8 cellular contexts compared by ENCODE assay signal in genomic region chr2:196242131-196242620, GRCh38.
DNase-seq lines count a peak whose midpoint lies in the region; ATAC-seq and TF ChIP-seq lines count a peak whose summit lies in the region.

No MANE protein-coding gene starts in this region.

- peaks cover 52 to 55% of the 10 kb centered on the region in 2 donors for H3K4me1 ChIP-seq in naive thymus-derived CD4-positive, alpha-beta T cell (ENCODE audit: control insufficient read depth in 2 of 2, insufficient read depth in 2 of 2, low read length in 2 of 2)
- H3K4me1 ChIP-seq in Caco-2, result peaks cover 18% of the 10 kb centered on the region

- POLR2A ChIA-PET in naive thymus-derived CD4-positive, alpha-beta T cell (lab: Charles Lee), result interaction anchor here (0.6 to 13.6 kb wide), 11 partner anchors 8 to 93 kb away, joined by 3 to 215 read pairs (median 6); partner anchors contain the start of gene STK17B
- POLR2A ChIA-PET in Caco-2 (lab: Charles Lee), result no interaction called here

- no peak overlapping the region for H3K4me3 ChIP-seq in GM06990 (replicated peaks; ENCODE audit: low read depth, low read length)
- no peak overlapping the region for H3K4me3 ChIP-seq in HL-60 (replicated peaks; ENCODE audit: insufficient read depth, low read length)
- no peak overlapping the region for H3K4me3 ChIP-seq in naive thymus-derived CD4-positive, alpha-beta T cell (ENCODE audit: low read length)
- no peak overlapping the region for H3K4me3 ChIP-seq in Caco-2 (ENCODE audit: low read depth, low read length)

- H3K36me3 ChIP-seq in GM06990 (ENCODE audit: control insufficient read depth, insufficient read depth, low read length), result no peaks in the 10 kb centered on the region
- no peaks in the 10 kb centered on the region for H3K36me3 ChIP-seq in naive thymus-derived CD4-positive, alpha-beta T cell (ENCODE audit: control insufficient read depth in 2 of 3, insufficient read depth in 3 of 3, low read length in 3 of 3)
- H3K36me3 ChIP-seq in Caco-2 (ENCODE audit: control insufficient read depth, insufficient read depth, low read length), result no peaks in the 10 kb centered on the region

- peak overlapping the region; percentile 100 for H3K27ac Mint-ChIP-seq in activated T-helper 2 cell treated with anti-CD3 and anti-CD28 coated beads, Interferon-gamma antibody, Interleukin-2, Interleukin-4, amounts not matched to agents 10 μg/mL and 5 μg/mL and 100 μg/mL, durations not matched to agents 14 hours and 24 hours and 36 hours
- peak overlapping the region; percentile 90 to 99 (median 97) for H3K27ac Mint-ChIP-seq in naive thymus-derived CD4-positive, alpha-beta T cell
- no peak overlapping the region for H3K27ac Mint-ChIP-seq in Caco-2 (ENCODE audit: unreplicated experiment)

- BruUV-seq in Caco-2 (replicated peaks; lab: Mats Ljungman, UMichigan), result no TSS peak

- intact Hi-C loops in activated T-helper 2 cell treated with anti-CD3 and anti-CD28 coated beads, Interferon-gamma antibody, Interleukin-2, Interleukin-4, amounts not matched to agents 10 μg/mL and 5 μg/mL and 100 μg/mL, durations not matched to agents 14 hours and 24 hours and 36 hours (cut with micrococcal nuclease), result loop anchor here (1.0 to 10.0 kb wide), 10 partner anchors 8 to 743 kb away; partner anchors contain the start of gene STK17B
- intact Hi-C loops in naive thymus-derived CD4-positive, alpha-beta T cell (cut with micrococcal nuclease), result loop anchor here in 1 of 2 donors (1.0 kb wide), 3 partner anchors 8 to 35 kb away; no protein-coding TSS in a partner anchor
- intact Hi-C loops in Caco-2 (cut with micrococcal nuclease; ENCODE audit: unreplicated experiment), result no loop called here

- H3K4me3 Mint-ChIP-seq in activated T-helper 2 cell treated with anti-CD3 and anti-CD28 coated beads, Interferon-gamma antibody, Interleukin-2, Interleukin-4, amounts not matched to agents 10 μg/mL and 5 μg/mL and 100 μg/mL, durations not matched to agents 14 hours and 24 hours and 36 hours (ENCODE audit: low read depth), result peak overlapping the region; percentile 80
- H3K4me3 Mint-ChIP-seq in naive thymus-derived CD4-positive, alpha-beta T cell, result peak overlapping the region; percentile 42 to 87 (median 70)
- H3K4me3 Mint-ChIP-seq in Caco-2 (ENCODE audit: unreplicated experiment), result no peak overlapping the region

- H3K27ac ChIP-seq in HL-60 (replicated peaks), result peak overlapping the region; percentile 95
- peak overlapping the region; percentile 60 for H3K27ac ChIP-seq in naive thymus-derived CD4-positive, alpha-beta T cell (ENCODE audit: low read depth, low read length)

- peaks cover 4% of the 10 kb centered on the region for H3K9me3 Mint-ChIP-seq in activated T-helper 2 cell treated with anti-CD3 and anti-CD28 coated beads, Interferon-gamma antibody, Interleukin-2, Interleukin-4, amounts not matched to agents 10 μg/mL and 5 μg/mL and 100 μg/mL, durations not matched to agents 14 hours and 24 hours and 36 hours
- H3K9me3 Mint-ChIP-seq in naive thymus-derived CD4-positive, alpha-beta T cell, result peaks cover 0 to 7% (median 0%) of the 10 kb centered on the region in 11 donors
- no peaks in the 10 kb centered on the region for H3K9me3 Mint-ChIP-seq in Caco-2 (ENCODE audit: unreplicated experiment)

- H3K27me3 ChIP-seq in GM06990 (replicated peaks; ENCODE audit: control insufficient read depth, insufficient read depth, low read length), result no peaks in the 10 kb centered on the region
- no peaks in the 10 kb centered on the region for H3K27me3 ChIP-seq in HL-60 (ENCODE audit: insufficient read depth, poor library complexity, severe bottlenecking)
- no peaks in the 10 kb centered on the region for H3K27me3 ChIP-seq in naive thymus-derived CD4-positive, alpha-beta T cell (ENCODE audit: control insufficient read depth in 2 of 2, insufficient read depth in 2 of 2, low read length in 2 of 2)
- H3K27me3 ChIP-seq in Caco-2 (replicated peaks; ENCODE audit: control insufficient read depth, insufficient read depth, low read length), result no peaks in the 10 kb centered on the region

- peaks cover 60% of the 10 kb centered on the region for H3K4me1 Mint-ChIP-seq in activated T-helper 2 cell treated with anti-CD3 and anti-CD28 coated beads, Interferon-gamma antibody, Interleukin-2, Interleukin-4, amounts not matched to agents 10 μg/mL and 5 μg/mL and 100 μg/mL, durations not matched to agents 14 hours and 24 hours and 36 hours (ENCODE audit: low read depth)
- H3K4me1 Mint-ChIP-seq in naive thymus-derived CD4-positive, alpha-beta T cell, result peaks cover 66 to 84% (median 73%) of the 10 kb centered on the region in 7 donors
- peaks cover 16% of the 10 kb centered on the region for H3K4me1 Mint-ChIP-seq in Caco-2 (ENCODE audit: low read depth, unreplicated experiment)

- H3K36me3 Mint-ChIP-seq in activated T-helper 2 cell treated with anti-CD3 and anti-CD28 coated beads, Interferon-gamma antibody, Interleukin-2, Interleukin-4, amounts not matched to agents 10 μg/mL and 5 μg/mL and 100 μg/mL, durations not matched to agents 14 hours and 24 hours and 36 hours (ENCODE audit: low read depth), result peaks cover 18% of the 10 kb centered on the region
- peaks cover 0 to 12% (median 0%) of the 10 kb centered on the region in 5 donors for H3K36me3 Mint-ChIP-seq in naive thymus-derived CD4-positive, alpha-beta T cell
- no peaks in the 10 kb centered on the region for H3K36me3 Mint-ChIP-seq in Caco-2 (ENCODE audit: insufficient read depth, unreplicated experiment)

- CTCF ChIA-PET in naive thymus-derived CD4-positive, alpha-beta T cell (lab: Charles Lee), result interaction anchor here (1.1 to 3.4 kb wide), 4 partner anchors 19 to 34 kb away, joined by 3 to 20 read pairs (median 7); no protein-coding TSS in a partner anchor
- CTCF ChIA-PET in Caco-2 (lab: Charles Lee), result interaction anchor here (1.0 kb wide), 1 partner anchor 34 kb away, joined by 3 read pairs; no protein-coding TSS in a partner anchor

- ATAC-seq in GM21515 (IDR thresholded peaks at IDR 0.05; ENCODE audit: unreplicated experiment), result peak; percentile 77
- ATAC-seq in naive thymus-derived CD4-positive, alpha-beta T cell, result peak; percentile 84

- no peaks in the 10 kb centered on the region for H3K9me3 ChIP-seq in naive thymus-derived CD4-positive, alpha-beta T cell (ENCODE audit: control insufficient read depth in 2 of 3, low read length in 3 of 3)
- no peaks in the 10 kb centered on the region for H3K9me3 ChIP-seq in Caco-2

- no peak for TF ChIP-seq CTCF in GM06990 (IDR thresholded peaks at IDR 0.05; ENCODE audit: insufficient read depth, low read length, poor library complexity, severe bottlenecking)
- no peak for TF ChIP-seq CTCF in HL-60 (IDR thresholded peaks at IDR 0.05; ENCODE audit: insufficient read depth, low read length)
- TF ChIP-seq CTCF in Caco-2 (IDR thresholded peaks at IDR 0.05; ENCODE audit: insufficient read depth in 1 of 2, low read depth in 1 of 2, low read length in 1 of 2, severe bottlenecking in 1 of 2, unreplicated experiment in 1 of 2), result no peak

- H3K27me3 Mint-ChIP-seq in activated T-helper 2 cell treated with anti-CD3 and anti-CD28 coated beads, Interferon-gamma antibody, Interleukin-2, Interleukin-4, amounts not matched to agents 10 μg/mL and 5 μg/mL and 100 μg/mL, durations not matched to agents 14 hours and 24 hours and 36 hours (ENCODE audit: low read depth), result no peaks in the 10 kb centered on the region
- no peaks in the 10 kb centered on the region for H3K27me3 Mint-ChIP-seq in naive thymus-derived CD4-positive, alpha-beta T cell
- no peaks in the 10 kb centered on the region for H3K27me3 Mint-ChIP-seq in Caco-2 (ENCODE audit: insufficient read depth, unreplicated experiment)

- DNase-seq in GM06990 (ENCODE audit: extremely low read depth, insufficient read length), result peak; percentile 81
- DNase-seq in HL-60 (ENCODE audit: low read depth in 1 of 2, low spot score in 1 of 2), result peak; percentile 82 to 87
- DNase-seq in activated T-helper 2 cell treated with anti-CD3 and anti-CD28 coated beads, Interferon-gamma antibody, Interleukin-2, Interleukin-4, amounts not matched to agents 10 μg/mL and 5 μg/mL and 100 μg/mL, durations not matched to agents 14 hours and 24 hours and 36 hours (ENCODE audit: low spot score), result no peak
- peak in 7 of 9 donors; percentile 43 to 76 (median 65) for DNase-seq in naive thymus-derived CD4-positive, alpha-beta T cell
- DNase-seq in NCI-H446 (lab: John Stamatoyannopoulos, UW), result no peak
- DNase-seq in islet precursor cell, result no peak
- no peak for DNase-seq in Caco-2

Comparison
In these comparisons a context has a peak if more than half of its experiments do, and no peak if none do; other contexts are left out.
1. DNase-seq: peak in GM06990 (single experiment), HL-60 (2 of 2) and naive thymus-derived CD4-positive, alpha-beta T cell (7 of 9); none in activated T-helper 2 cell treated with anti-CD3 and anti-CD28 coated beads, Interferon-gamma antibody, Interleukin-2, Interleukin-4, amounts not matched to agents 10 μg/mL and 5 μg/mL and 100 μg/mL, durations not matched to agents 14 hours and 24 hours and 36 hours (single experiment), NCI-H446 (0 of 2), islet precursor cell (single experiment) and Caco-2 (0 of 2).